8 cellular contexts compared by ENCODE assay signal in the genomic region with DNA sequence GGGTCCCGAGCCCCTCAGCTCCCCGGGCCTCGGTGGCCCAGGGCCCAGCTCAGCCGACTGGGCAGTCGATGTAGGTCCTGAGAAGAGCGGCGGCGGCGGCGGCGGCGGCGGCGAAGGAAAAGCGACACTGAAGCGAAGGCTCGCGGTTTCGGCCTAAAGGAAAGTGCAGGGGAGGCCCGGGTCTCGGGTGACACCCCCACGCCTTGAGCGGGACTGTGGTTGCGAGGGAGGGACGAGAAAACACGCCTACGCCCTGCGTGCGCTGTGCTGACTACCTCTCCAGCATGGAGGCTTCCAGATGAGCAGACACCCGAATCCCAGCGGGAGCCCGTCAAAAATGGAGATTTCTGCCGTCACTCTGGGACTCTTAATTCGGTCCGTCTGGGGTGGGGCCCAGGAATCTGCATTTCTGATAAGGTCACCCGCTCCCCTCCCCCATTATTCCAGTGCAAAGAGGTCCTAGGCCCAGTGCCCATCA. TPM values are rescaled to one million over a fixed set of nuclear protein-coding genes. Genes with fewer than 3 reads are reported as not detected.
DNase-seq lines count a peak whose midpoint lies in the region; ATAC-seq, FAIRE-seq and TF ChIP-seq lines count a peak whose summit lies in the region.

No MANE protein-coding gene starts in this region.

- no peak for FAIRE-seq in urothelium cell line (lab: Jason Lieb, UNC)

- intact Hi-C loops in left ventricle myocardium inferior (cut with micrococcal nuclease) (loop anchor here (10.0 kb wide), 1 partner anchor 413 kb away; no protein-coding TSS in a partner anchor), psoas muscle (cut with DNase I) (loop anchor here (5.0 to 10.0 kb wide), 2 partner anchors 401 to 413 kb away; partner anchors contain the start of gene FNBP1L (in 1 of the 2))

- 0 to 1% (median 0%) methylated on average over 36 of the region's 36 CpGs for WGBS in adipose tissue, 3 donors
- WGBS in psoas muscle, 3 donors: 0 to 1% (median 0%) methylated on average over 34 to 36 of the region's 36 CpGs

- H3K27ac ChIP-seq in adipose tissue (ENCODE audit: low read depth, low read length) (peak overlapping the region; percentile 77), left ventricle myocardium inferior (replicated peaks) (peak overlapping the region; percentile 98), psoas muscle (peak overlapping the region; percentile 92)

- peak; percentile 46 to 68 (median 50) for ATAC-seq in psoas muscle

- H3K4me3 ChIP-seq in HAP-1 (peak overlapping the region; percentile 83), left ventricle myocardium inferior (peak overlapping the region; percentile 86), psoas muscle (peak overlapping the region; percentile 76)

- H3K4me1 ChIP-seq in HAP-1: peaks cover 5% of the 10 kb centered on the region
- peaks cover 50% of the 10 kb centered on the region for H3K4me1 ChIP-seq in left ventricle myocardium inferior
- H3K4me1 ChIP-seq in psoas muscle: peaks cover 28% of the 10 kb centered on the region

- no peak for TF ChIP-seq CTCF in left ventricle myocardium inferior (IDR thresholded peaks at IDR 0.05; ENCODE audit: borderline replicate concordance)
- TF ChIP-seq CTCF in psoas muscle (IDR thresholded peaks at IDR 0.05): no peak

- H3K27me3 ChIP-seq in HAP-1 (ENCODE audit: low read depth) (no peaks in the 10 kb centered on the region; the same call in 1 of the 2 replicates), left ventricle myocardium inferior (ENCODE audit: low read depth) (no peaks in the 10 kb centered on the region), psoas muscle (ENCODE audit: insufficient read depth in 3 of 3, low read length in 2 of 3) (no peaks in the 10 kb centered on the region)

- peak; percentile 76 for DNase-seq in GM03348 (ENCODE audit: low spot score)
- peak; percentile 47 to 82 for DNase-seq in HAP-1 (ENCODE audit: low spot score in 2 of 2)
- peak; percentile 73 for DNase-seq in M059J (ENCODE audit: low read depth)
- DNase-seq in SW 1271 (lab: John Stamatoyannopoulos, UW): peak; percentile 62 to 82
- peak; percentile 70 for DNase-seq in left ventricle myocardium inferior
- peak; percentile 72 to 83 for DNase-seq in psoas muscle
- DNase-seq in urothelium cell line (ENCODE audit: low spot score): peak; percentile 65

- in situ Hi-C loops in HAP-1 (cut with MboI; ENCODE audit: low sequenced_read_pairs): loop anchor here (25.0 kb wide), 1 partner anchor 411 kb away; the partner anchor contains the start of gene FNBP1L

- H3K9me3 ChIP-seq in HAP-1: no peaks in the 10 kb centered on the region
- peaks cover 5% of the 10 kb centered on the region for H3K9me3 ChIP-seq in left ventricle myocardium inferior (replicated peaks)
- H3K9me3 ChIP-seq in psoas muscle: no peaks in the 10 kb centered on the region

- no peaks in the 10 kb centered on the region for H3K36me3 ChIP-seq in HAP-1 (replicated peaks)
- H3K36me3 ChIP-seq in left ventricle myocardium inferior: peaks cover 3% of the 10 kb centered on the region
- H3K36me3 ChIP-seq in psoas muscle (ENCODE audit: insufficient read depth in 1 of 2, low read depth in 1 of 2): peaks cover 0 to 10% of the 10 kb centered on the region in 2 donors

RNA-seq across cellular contexts. Expression of gene DNTTIP2, which starts 31.2 kb away (rescaled TPM):
- 26.7 and 50.1 TPM in 2 replicates for total RNA-seq in M059J (2014; rRNA removed; shearing (Covaris generic))
- polyA plus RNA-seq in adipose tissue (10 to 100 TPM; 12.8 to 41.9 (median 37.4) TPM), psoas muscle (100 to 1,000 TPM in 2 of 3 donors, 10 to 100 TPM in 1; 47.8 to 145 (median 115) TPM)
- total RNA-seq in left ventricle myocardium inferior (40.0 TPM), psoas muscle (100 to 1,000 TPM in 1 of 4 donors, 10 to 100 TPM in 3; 41.9 to 107 (median 83.3) TPM)

Comparison
In these comparisons a context has a peak if more than half of its experiments do, and no peak if none do; other contexts are left out.
1. Peak in every context shown above with its lines: DNase-seq, ATAC-seq, H3K4me3 ChIP-seq and H3K27ac ChIP-seq.